ENCODE assay signal across 8 cellular contexts in genomic region chr6:118708736-118709135, GRCh38. TPM values are rescaled to one million over a fixed set of nuclear protein-coding genes. Genes with fewer than 3 reads are reported as not detected.
A peak's percentile ranks its signal among the peaks of the same experiment; 100 is the strongest.
DNase-seq lines count a peak whose midpoint lies in the region; ATAC-seq, FAIRE-seq and TF ChIP-seq lines count a peak whose summit lies in the region.

No MANE protein-coding gene starts in this region.

- peaks cover 5 to 10% of the 10 kb centered on the region in 2 donors for H3K36me3 Mint-ChIP-seq in activated T-cell treated with anti-CD3 and anti-CD28 coated beads, Interleukin-2, amount 50 U/mL, for 72 hours (ENCODE audit: insufficient read depth in 2 of 2)

- no peaks in the 10 kb centered on the region for H3K36me3 ChIP-seq in OCI-LY3 (replicated peaks; ENCODE audit: low read depth, low read length)
- H3K36me3 ChIP-seq in esophagus squamous epithelium = no peaks in the 10 kb centered on the region
- H3K36me3 ChIP-seq in small intestine (ENCODE audit: control insufficient read depth in 2 of 2, insufficient read depth in 2 of 2, low read length in 2 of 2) = no peaks in the 10 kb centered on the region

- H3K4me1 ChIP-seq in OCI-LY3 (ENCODE audit: low read length) (peaks cover 18% of the 10 kb centered on the region), esophagus squamous epithelium (peaks cover 3 to 45% (median 15%) of the 10 kb centered on the region in 3 donors), small intestine (ENCODE audit: control insufficient read depth in 2 of 2, insufficient read depth in 1 of 2, low read depth in 1 of 2, low read length in 1 of 2) (peaks cover 0 to 2% of the 10 kb centered on the region in 2 donors)

- H3K4me3 ChIP-seq in OCI-LY3 (ENCODE audit: low read length) (peak overlapping the region; percentile 70), esophagus squamous epithelium (peak overlapping the region; percentile 7 to 65 (median 37)), small intestine (ENCODE audit: low read depth in 1 of 2, low read length in 2 of 2) (peak overlapping the region; percentile 42 to 45)

- H3K27ac ChIP-seq in OCI-LY3 (ENCODE audit: low read length) = no peak overlapping the region
- peak overlapping the region; percentile 37 to 87 (median 69) for H3K27ac ChIP-seq in esophagus squamous epithelium
- peak overlapping the region; percentile 62 to 94 for H3K27ac ChIP-seq in small intestine (ENCODE audit: low read depth in 1 of 2, low read length in 1 of 2)

- H3K9me3 Mint-ChIP-seq in activated T-cell treated with anti-CD3 and anti-CD28 coated beads, Interleukin-2, amount 50 U/mL, for 72 hours = peaks cover 0 to 2% of the 10 kb centered on the region in 2 donors

- peak overlapping the region; percentile 97 for H3K27ac Mint-ChIP-seq in activated T-cell treated with anti-CD3 and anti-CD28 coated beads, Interleukin-2, amount 50 U/mL, for 72 hours

- H3K4me2 ChIP-seq in OCI-LY3 (ENCODE audit: low read length) = peak overlapping the region; percentile 81

- TF ChIP-seq POLR2A in esophagus squamous epithelium (IDR thresholded peaks at IDR 0.05) = no peak

- H3K27me3 ChIP-seq in OCI-LY3 (ENCODE audit: low read depth, low read length) (peaks cover 7% of the 10 kb centered on the region; the same call in 1 of the 2 replicates), esophagus squamous epithelium (no peaks in the 10 kb centered on the region), small intestine (ENCODE audit: control insufficient read depth in 2 of 2, insufficient read depth in 2 of 2, low read length in 2 of 2) (no peaks in the 10 kb centered on the region)

- peak overlapping the region; percentile 30 for H3K9ac ChIP-seq in OCI-LY3 (ENCODE audit: low read length)

- H3K9me3 ChIP-seq in OCI-LY3 (ENCODE audit: insufficient read depth, low read length) = no peaks in the 10 kb centered on the region
- H3K9me3 ChIP-seq in esophagus squamous epithelium = no peaks in the 10 kb centered on the region
- H3K9me3 ChIP-seq in small intestine (ENCODE audit: control insufficient read depth, low read depth) = no peaks in the 10 kb centered on the region

- no peak for FAIRE-seq in small intestine (lab: Jason Lieb, UNC)

- intact Hi-C loops in esophagus squamous epithelium (cut with DNase I) = no loop called here

- ATAC-seq in activated T-cell treated with anti-CD3 and anti-CD28 coated beads, Interleukin-2, amount 50 U/mL, for 72 hours (replicated peaks in 1 of 2) = no peak
- ATAC-seq in HG03139 (IDR thresholded peaks at IDR 0.05; ENCODE audit: unreplicated experiment) = no peak

- no peak for DNase-seq in activated T-cell treated with anti-CD3 and anti-CD28 coated beads, Interleukin-2, amount 50 U/mL, for 72 hours
- DNase-seq in activated T-cell treated with anti-CD3 and anti-CD28 coated beads, Interleukin-2, amount 50 U/mL, for 48 hours = no peak
- DNase-seq in esophagus squamous epithelium (lab: John Stamatoyannopoulos, UW) (no peak), small intestine (no peak), NCI-H146 (lab: John Stamatoyannopoulos, UW) (no peak), cerebellar nuclear complex (lab: John Stamatoyannopoulos, UW) (no peak)

- H4K20me1 ChIP-seq in OCI-LY3 (ENCODE audit: insufficient read depth, low read length) = no peaks in the 10 kb centered on the region

- peaks cover 83% of the 10 kb centered on the region for H3K4me1 Mint-ChIP-seq in activated T-cell treated with anti-CD3 and anti-CD28 coated beads, Interleukin-2, amount 50 U/mL, for 72 hours (ENCODE audit: low read depth)

- H3K79me2 ChIP-seq in OCI-LY3 (ENCODE audit: low read length) = no peaks in the 10 kb centered on the region

- peak overlapping the region; percentile 94 to 98 for H3K4me3 Mint-ChIP-seq in activated T-cell treated with anti-CD3 and anti-CD28 coated beads, Interleukin-2, amount 50 U/mL, for 72 hours

- no peaks in the 10 kb centered on the region for H3K27me3 Mint-ChIP-seq in activated T-cell treated with anti-CD3 and anti-CD28 coated beads, Interleukin-2, amount 50 U/mL, for 72 hours (ENCODE audit: low read depth)

- H2AFZ ChIP-seq in OCI-LY3 (ENCODE audit: low read depth, low read length) = peak overlapping the region; percentile 43; the same call in 1 of the 2 replicates

- TF ChIP-seq CTCF in OCI-LY3 (IDR thresholded peaks at IDR 0.05; ENCODE audit: low read depth, low read length) = no peak
- TF ChIP-seq CTCF in esophagus squamous epithelium (IDR thresholded peaks at IDR 0.05) = no peak

- 5 to 10% methylated on average over 5 of the region's 5 CpGs for WGBS in esophagus squamous epithelium, 2 donors
- WGBS in small intestine, 3 donors = 21 to 43% (median 22%) methylated on average over 5 of the region's 5 CpGs

RNA-seq across cellular contexts. Expression of gene CEP85L, which starts 57.3 kb away (rescaled TPM):
- 10 to 100 TPM; 32.4 to 44.7 TPM for total RNA-seq in activated T-cell treated with anti-CD3 and anti-CD28 coated beads, Interleukin-2, amount 50 U/mL, for 72 hours
- total RNA-seq in esophagus squamous epithelium = 1 to 10 TPM; 1.3 to 9.2 (median 5.3) TPM
- polyA plus RNA-seq in small intestine = 1 to 10 TPM in 1 of 3 donors, under 1 TPM in 2; 0.22 to 1.1 (median 0.27) TPM
